8 cellular contexts compared by ENCODE assay signal in genomic region chrX:134999469-134999868, GRCh38. TPM values are rescaled to one million over a fixed set of nuclear protein-coding genes. Genes with fewer than 3 reads are reported as not detected.
A peak's percentile ranks its signal among the peaks of the same experiment; 100 is the strongest.
DNase-seq lines count a peak whose midpoint lies in the region; ATAC-seq and TF ChIP-seq lines count a peak whose summit lies in the region.

No MANE protein-coding gene starts in this region.

- DNase-seq in activated CD4-positive, alpha-beta T cell treated with anti-CD3 and anti-CD28 coated beads, Interleukin-2, amount 10 ng/mL, durations not matched to agents 24 days and 14 days: peak; percentile 56
- DNase-seq in activated CD4-positive, alpha-beta T cell treated with anti-CD3 and anti-CD28 coated beads for 36 hours: no peak
- DNase-seq in NCI-H2227 (lab: John Stamatoyannopoulos, UW; ENCODE audit: unreplicated experiment) (peak; percentile 73), medulla oblongata (ENCODE audit: extremely low spot score) (peak; percentile 7), NCI-H1048 (lab: John Stamatoyannopoulos, UW) (no peak)

- TF ChIP-seq CTCF in brain (conservative IDR thresholded peaks at IDR 0.05): peak; percentile 50 to 52

- intact Hi-C loops in activated CD4-positive, alpha-beta T cell treated with anti-CD3 and anti-CD28 coated beads, Interleukin-2, amount 10 ng/mL, durations not matched to agents 24 days and 14 days (cut with micrococcal nuclease): loop anchor here (1.0 kb wide), 1 partner anchor 34 kb away; no protein-coding TSS in a partner anchor
- intact Hi-C loops in activated CD4-positive, alpha-beta T cell treated with anti-CD3 and anti-CD28 coated beads for 36 hours (cut with DNase I, micrococcal nuclease): loop anchor here (1.0 kb wide), 1 partner anchor 34 kb away; no protein-coding TSS in a partner anchor

- no peak for ATAC-seq in activated CD4-positive, alpha-beta T cell treated with anti-CD3 and anti-CD28 coated beads for 36 hours
- no peak for ATAC-seq in HG03354 (IDR thresholded peaks at IDR 0.05; ENCODE audit: poor library complexity, severe bottlenecking, unreplicated experiment)
- ATAC-seq in HG02884 (IDR thresholded peaks at IDR 0.05; ENCODE audit: unreplicated experiment): no peak

- no peak overlapping the region for H3K4me3 Mint-ChIP-seq in activated CD4-positive, alpha-beta T cell treated with anti-CD3 and anti-CD28 coated beads, Interleukin-2, amount 10 ng/mL, durations not matched to agents 24 days and 14 days
- no peak overlapping the region for H3K4me3 Mint-ChIP-seq in activated CD4-positive, alpha-beta T cell treated with anti-CD3 and anti-CD28 coated beads for 36 hours
- H3K4me3 Mint-ChIP-seq in brain: no peak overlapping the region

- peaks cover 8% of the 10 kb centered on the region for H3K27me3 Mint-ChIP-seq in activated CD4-positive, alpha-beta T cell treated with anti-CD3 and anti-CD28 coated beads, Interleukin-2, amount 10 ng/mL, durations not matched to agents 24 days and 14 days
- no peaks in the 10 kb centered on the region for H3K27me3 Mint-ChIP-seq in activated CD4-positive, alpha-beta T cell treated with anti-CD3 and anti-CD28 coated beads for 36 hours
- H3K27me3 Mint-ChIP-seq in brain: no peaks in the 10 kb centered on the region

- no peaks in the 10 kb centered on the region for H3K36me3 Mint-ChIP-seq in activated CD4-positive, alpha-beta T cell treated with anti-CD3 and anti-CD28 coated beads, Interleukin-2, amount 10 ng/mL, durations not matched to agents 24 days and 14 days (ENCODE audit: low read depth)
- no peaks in the 10 kb centered on the region for H3K36me3 Mint-ChIP-seq in activated CD4-positive, alpha-beta T cell treated with anti-CD3 and anti-CD28 coated beads for 36 hours (ENCODE audit: low read depth)
- H3K36me3 Mint-ChIP-seq in brain: no peaks in the 10 kb centered on the region

- peaks cover 9% of the 10 kb centered on the region for H3K4me1 Mint-ChIP-seq in activated CD4-positive, alpha-beta T cell treated with anti-CD3 and anti-CD28 coated beads, Interleukin-2, amount 10 ng/mL, durations not matched to agents 24 days and 14 days
- peaks cover 11% of the 10 kb centered on the region for H3K4me1 Mint-ChIP-seq in activated CD4-positive, alpha-beta T cell treated with anti-CD3 and anti-CD28 coated beads for 36 hours
- peaks cover 11% of the 10 kb centered on the region for H3K4me1 Mint-ChIP-seq in brain

- no peak overlapping the region for H3K27ac Mint-ChIP-seq in activated CD4-positive, alpha-beta T cell treated with anti-CD3 and anti-CD28 coated beads, Interleukin-2, amount 10 ng/mL, durations not matched to agents 24 days and 14 days
- no peak overlapping the region for H3K27ac Mint-ChIP-seq in activated CD4-positive, alpha-beta T cell treated with anti-CD3 and anti-CD28 coated beads for 36 hours
- no peak overlapping the region for H3K27ac Mint-ChIP-seq in brain

- POLR2A ChIA-PET in activated CD4-positive, alpha-beta T cell treated with anti-CD3 and anti-CD28 coated beads for 36 hours (lab: Charles Lee): no interaction called here

- CTCF ChIA-PET in activated CD4-positive, alpha-beta T cell treated with anti-CD3 and anti-CD28 coated beads for 36 hours (lab: Charles Lee): interaction anchor here (0.6 to 1.1 kb wide), 3 partner anchors 37 to 1490 kb away, joined by 3 read pairs; partner anchors contain the start of gene RTL8A

- no peaks in the 10 kb centered on the region for H3K9me3 Mint-ChIP-seq in activated CD4-positive, alpha-beta T cell treated with anti-CD3 and anti-CD28 coated beads, Interleukin-2, amount 10 ng/mL, durations not matched to agents 24 days and 14 days
- no peaks in the 10 kb centered on the region for H3K9me3 Mint-ChIP-seq in activated CD4-positive, alpha-beta T cell treated with anti-CD3 and anti-CD28 coated beads for 36 hours (ENCODE audit: low read depth)
- peaks cover 0 to 6% (median 0%) of the 10 kb centered on the region in 5 experiments for H3K9me3 Mint-ChIP-seq in brain

RNA-seq across cellular contexts. Expression of gene SMIM10, which starts 8.7 kb away (rescaled TPM):
- total RNA-seq in activated CD4-positive, alpha-beta T cell treated with anti-CD3 and anti-CD28 coated beads, Interleukin-2, amount 10 ng/mL, durations not matched to agents 24 days and 14 days: 0.65 and 0.88 TPM in 2 replicates
- under 1 TPM; 0.30 to 0.84 TPM for total RNA-seq in activated CD4-positive, alpha-beta T cell treated with anti-CD3 and anti-CD28 coated beads for 36 hours
- 2.1 TPM for polyA plus RNA-seq in brain (ENCODE audit: insufficient read depth, low read depth, low replicate concordance)

RNA-seq across cellular contexts. Expression of gene RTL8B, which starts 22.9 kb away (rescaled TPM):
- 0.96 and 1.2 TPM in 2 replicates for total RNA-seq in activated CD4-positive, alpha-beta T cell treated with anti-CD3 and anti-CD28 coated beads, Interleukin-2, amount 10 ng/mL, durations not matched to agents 24 days and 14 days
- 1 to 10 TPM in 1 of 2 experiments, under 1 TPM in 1; 0.96 to 1.2 TPM for total RNA-seq in activated CD4-positive, alpha-beta T cell treated with anti-CD3 and anti-CD28 coated beads for 36 hours
- 24.2 TPM for polyA plus RNA-seq in brain (ENCODE audit: insufficient read depth, low read depth, low replicate concordance)

RNA-seq across cellular contexts. Expression of gene RTL8C, which starts 32.7 kb away (rescaled TPM):
- total RNA-seq in activated CD4-positive, alpha-beta T cell treated with anti-CD3 and anti-CD28 coated beads, Interleukin-2, amount 10 ng/mL, durations not matched to agents 24 days and 14 days: 33.3 and 34.5 TPM in 2 replicates
- total RNA-seq in activated CD4-positive, alpha-beta T cell treated with anti-CD3 and anti-CD28 coated beads for 36 hours: 10 to 100 TPM; 24.5 to 26.2 TPM
- polyA plus RNA-seq in brain (ENCODE audit: insufficient read depth, low read depth, low replicate concordance): 691 TPM

RNA-seq across cellular contexts. Expression of gene RTL8A, which starts 52.5 kb away (rescaled TPM):
- 13.5 and 14.8 TPM in 2 replicates for total RNA-seq in activated CD4-positive, alpha-beta T cell treated with anti-CD3 and anti-CD28 coated beads, Interleukin-2, amount 10 ng/mL, durations not matched to agents 24 days and 14 days
- 10 to 100 TPM; 10.4 to 10.8 TPM for total RNA-seq in activated CD4-positive, alpha-beta T cell treated with anti-CD3 and anti-CD28 coated beads for 36 hours
- 359 TPM for polyA plus RNA-seq in brain (ENCODE audit: insufficient read depth, low read depth, low replicate concordance)

Comparison
In these comparisons a context has a peak if more than half of its experiments do, and no peak if none do; other contexts are left out.
1. DNase-seq: peak in activated CD4-positive, alpha-beta T cell treated with anti-CD3 and anti-CD28 coated beads, Interleukin-2, amount 10 ng/mL, durations not matched to agents 24 days and 14 days (single experiment), NCI-H2227 (single experiment) and medulla oblongata (single experiment); none in activated CD4-positive, alpha-beta T cell treated with anti-CD3 and anti-CD28 coated beads for 36 hours (single experiment) and NCI-H1048 (single experiment).